8 cellular contexts compared by ENCODE assay signal in genomic region chr5:139650689-139651501, GRCh38. TPM values are rescaled to one million over a fixed set of nuclear protein-coding genes. Genes with fewer than 3 reads are reported as not detected.
A peak's percentile ranks its signal among the peaks of the same experiment; 100 is the strongest.
DNase-seq lines count a peak whose midpoint lies in the region; ATAC-seq and TF ChIP-seq lines count a peak whose summit lies in the region.

No MANE protein-coding gene starts in this region.

- no peaks in the 10 kb centered on the region for H3K36me3 ChIP-seq in breast epithelium

- peak overlapping the region; percentile 97 for H3K27ac ChIP-seq in breast epithelium

- TF ChIP-seq POLR2A in breast epithelium (IDR thresholded peaks at IDR 0.05): peak; percentile 4
- TF ChIP-seq POLR2A in GM18505 (IDR thresholded peaks at IDR 0.05; ENCODE audit: borderline replicate concordance, extremely low read depth, insufficient read depth, insufficient read length): no peak

- H3K27ac Mint-ChIP-seq in IgD-negative memory B cell: peak overlapping the region; percentile 90 to 95 (median 91)
- H3K27ac Mint-ChIP-seq in stimulated activated naive B cell treated with anti-CD40 and anti-IgM and Interleukin-4, amounts not matched to agents 10 μg/mL and 1 μg/mL and 100 μg/mL, for 72 hours: peak overlapping the region; percentile 97

- H3K9me3 Mint-ChIP-seq in IgD-negative memory B cell: no peaks in the 10 kb centered on the region
- no peaks in the 10 kb centered on the region for H3K9me3 Mint-ChIP-seq in stimulated activated naive B cell treated with anti-CD40 and anti-IgM and Interleukin-4, amounts not matched to agents 10 μg/mL and 1 μg/mL and 100 μg/mL, for 72 hours

- H3K4me1 ChIP-seq in breast epithelium: peaks cover 12 to 46% of the 10 kb centered on the region in 2 donors

- H3K4me3 ChIP-seq in breast epithelium: peak overlapping the region; percentile 80 to 94 (median 80)

- peak overlapping the region; percentile 87 to 99 (median 99) for H3K4me3 Mint-ChIP-seq in IgD-negative memory B cell
- peak overlapping the region; percentile 84 to 87 for H3K4me3 Mint-ChIP-seq in stimulated activated naive B cell treated with anti-CD40 and anti-IgM and Interleukin-4, amounts not matched to agents 10 μg/mL and 1 μg/mL and 100 μg/mL, for 72 hours

- peak; percentile 65 for DNase-seq in AG08396 (ENCODE audit: low spot score)
- no peak for DNase-seq in breast epithelium (ENCODE audit: low spot score in 2 of 2)
- DNase-seq in kidney tubule cell (ENCODE audit: low spot score): peak; percentile 65
- no peak for DNase-seq in stimulated activated naive B cell treated with anti-CD40 and anti-IgM and Interleukin-4, amounts not matched to agents 10 μg/mL and 1 μg/mL and 100 μg/mL, for 72 hours
- DNase-seq in COR-L47 (lab: John Stamatoyannopoulos, UW): no peak

- intact Hi-C loops in breast epithelium (cut with DNase I; ENCODE audit: low total_unique reads): no loop called here

- H3K4me1 Mint-ChIP-seq in IgD-negative memory B cell: peaks cover 35 to 51% (median 44%) of the 10 kb centered on the region in 3 donors
- H3K4me1 Mint-ChIP-seq in stimulated activated naive B cell treated with anti-CD40 and anti-IgM and Interleukin-4, amounts not matched to agents 10 μg/mL and 1 μg/mL and 100 μg/mL, for 72 hours: peaks cover 50 to 77% of the 10 kb centered on the region in 2 donors

- H3K27me3 Mint-ChIP-seq in IgD-negative memory B cell: no peaks in the 10 kb centered on the region
- H3K27me3 Mint-ChIP-seq in stimulated activated naive B cell treated with anti-CD40 and anti-IgM and Interleukin-4, amounts not matched to agents 10 μg/mL and 1 μg/mL and 100 μg/mL, for 72 hours: no peaks in the 10 kb centered on the region

- no peak for ATAC-seq in stimulated activated naive B cell treated with anti-CD40 and anti-IgM and Interleukin-4, amounts not matched to agents 10 μg/mL and 1 μg/mL and 100 μg/mL, for 72 hours (replicated peaks)
- no peak for ATAC-seq in GM21528 (IDR thresholded peaks at IDR 0.05; ENCODE audit: low FRiP score, unreplicated experiment)
- no peak for ATAC-seq in GM18505 (IDR thresholded peaks at IDR 0.05; ENCODE audit: unreplicated experiment)

- no peaks in the 10 kb centered on the region for H3K9me3 ChIP-seq in breast epithelium

- H3K27me3 ChIP-seq in breast epithelium: no peaks in the 10 kb centered on the region

- TF ChIP-seq CTCF in breast epithelium (IDR thresholded peaks at IDR 0.05): no peak

- H3K36me3 Mint-ChIP-seq in IgD-negative memory B cell: no peaks in the 10 kb centered on the region
- peaks cover 15 to 21% of the 10 kb centered on the region in 2 donors for H3K36me3 Mint-ChIP-seq in stimulated activated naive B cell treated with anti-CD40 and anti-IgM and Interleukin-4, amounts not matched to agents 10 μg/mL and 1 μg/mL and 100 μg/mL, for 72 hours

RNA-seq across cellular contexts. Expression of gene CXXC5, which starts 2.7 kb away (rescaled TPM):
- polyA plus RNA-seq in IgD-negative memory B cell: 447 TPM
- total RNA-seq in breast epithelium: 10 to 100 TPM; 33.9 to 66.9 (median 38.3) TPM

Comparison
In these comparisons a context has a peak if more than half of its experiments do, and no peak if none do; other contexts are left out.
1. DNase-seq: peak in AG08396 (single experiment) and kidney tubule cell (single experiment); none in breast epithelium (0 of 2), stimulated activated naive B cell treated with anti-CD40 and anti-IgM and Interleukin-4, amounts not matched to agents 10 μg/mL and 1 μg/mL and 100 μg/mL, for 72 hours (single experiment) and COR-L47 (single experiment).